ENCODE assay signal across 1 cellular context in genomic region chr19:50741179-50741933, GRCh38.
TF ChIP-seq lines count a peak whose summit lies in the region.

No MANE protein-coding gene starts in this region.

TF ChIP-seq in K562, 482 proteins besides CTCF, POLR2A, EP300 and RAD21 (continues in another document):
- TF ChIP-seq RFX5 (IDR thresholded peaks at IDR 0.05; ENCODE audit: low read depth, low read length) (no peak), VEZF1 (CRISPR knock-in tag; IDR thresholded peaks at IDR 0.05) (peak; percentile 44), PREB (CRISPR knock-in tag; IDR thresholded peaks at IDR 0.05) (no peak), ZNF511 (CRISPR knock-in tag; IDR thresholded peaks at IDR 0.05) (no peak), GATAD2A (IDR thresholded peaks at IDR 0.05) (peak; percentile 27; the same call in 1 of the 2 replicates), ZNF217 (CRISPR knock-in tag; IDR thresholded peaks at IDR 0.05) (no peak), GTF2A2 (tag; IDR thresholded peaks at IDR 0.05) (no peak), WHSC1 (IDR thresholded peaks at IDR 0.05; ENCODE audit: low read length) (no peak), NR2C2 (CRISPR knock-in tag; IDR thresholded peaks at IDR 0.05) (no peak), NR2C2 (tag; IDR thresholded peaks at IDR 0.05) (peak; percentile 37; the same call in 1 of the 2 replicates), AFF4 (CRISPR knock-in tag; IDR thresholded peaks at IDR 0.05) (no peak), CEBPZ (IDR thresholded peaks at IDR 0.05; ENCODE audit: borderline replicate concordance, low read depth, low read length) (no peak), ZZZ3 (IDR thresholded peaks at IDR 0.05) (no peak), XRCC4 (IDR thresholded peaks at IDR 0.05; ENCODE audit: extremely low read depth, insufficient read depth, insufficient read length) (no peak), ZNF324 (CRISPR knock-in tag; IDR thresholded peaks at IDR 0.05) (no peak), ZNF121 (CRISPR knock-in tag; conservative IDR thresholded peaks at IDR 0.05) (no peak), HBP1 (CRISPR knock-in tag; IDR thresholded peaks at IDR 0.05) (no peak), DPF2 (IDR thresholded peaks at IDR 0.05) (peak; percentile 85), HEY1 (CRISPR knock-in tag; IDR thresholded peaks at IDR 0.05; ENCODE audit: borderline replicate concordance) (no peak), PYGO2 (tag; IDR thresholded peaks at IDR 0.05) (peak; percentile 31; the same call in 1 of the 2 replicates), ELF2 (CRISPR knock-in tag; IDR thresholded peaks at IDR 0.05) (no peak), MEIS2 (IDR thresholded peaks at IDR 0.05; ENCODE audit: partially characterized antibody) (no peak), ZFP1 (CRISPR knock-in tag; IDR thresholded peaks at IDR 0.05) (no peak), FOXA3 (CRISPR knock-in tag; conservative IDR thresholded peaks at IDR 0.05 in 1 of 2, IDR thresholded peaks at IDR 0.05 in 1 of 2) (no peak), ZNF586 (CRISPR knock-in tag; conservative IDR thresholded peaks at IDR 0.05) (no peak), THAP12 (CRISPR knock-in tag; IDR thresholded peaks at IDR 0.05) (no peak), PHB (CRISPR knock-in tag; IDR thresholded peaks at IDR 0.05) (no peak), RBM22 (IDR thresholded peaks at IDR 0.05; ENCODE audit: low read depth, low read length, poor library complexity, severe bottlenecking) (no peak), ZNF584 (CRISPR knock-in tag; IDR thresholded peaks at IDR 0.05; ENCODE audit: low read depth) (0 out of 2 replicates have a peak, but pooled peaks have one; percentile 62), DMBX1 (CRISPR knock-in tag; IDR thresholded peaks at IDR 0.05; ENCODE audit: borderline replicate concordance) (0 out of 2 replicates have a peak, but pooled peaks have one; percentile 13), CREB3L1 (IDR thresholded peaks at IDR 0.05; ENCODE audit: borderline replicate concordance, low read depth) (no peak), NR4A1 (CRISPR knock-in tag; IDR thresholded peaks at IDR 0.05) (no peak; the same call in 1 of the 2 replicates), NR4A1 (tag; IDR thresholded peaks at IDR 0.05) (peak; percentile 79; the same call in 1 of the 2 replicates), TAF15 (IDR thresholded peaks at IDR 0.05; ENCODE audit: low read depth, low read length) (no peak), MTA2 (IDR thresholded peaks at IDR 0.05; ENCODE audit: low read depth) (peak; percentile 37; the same call in 1 of the 2 replicates)
- TF ChIP-seq, protein P1, sequence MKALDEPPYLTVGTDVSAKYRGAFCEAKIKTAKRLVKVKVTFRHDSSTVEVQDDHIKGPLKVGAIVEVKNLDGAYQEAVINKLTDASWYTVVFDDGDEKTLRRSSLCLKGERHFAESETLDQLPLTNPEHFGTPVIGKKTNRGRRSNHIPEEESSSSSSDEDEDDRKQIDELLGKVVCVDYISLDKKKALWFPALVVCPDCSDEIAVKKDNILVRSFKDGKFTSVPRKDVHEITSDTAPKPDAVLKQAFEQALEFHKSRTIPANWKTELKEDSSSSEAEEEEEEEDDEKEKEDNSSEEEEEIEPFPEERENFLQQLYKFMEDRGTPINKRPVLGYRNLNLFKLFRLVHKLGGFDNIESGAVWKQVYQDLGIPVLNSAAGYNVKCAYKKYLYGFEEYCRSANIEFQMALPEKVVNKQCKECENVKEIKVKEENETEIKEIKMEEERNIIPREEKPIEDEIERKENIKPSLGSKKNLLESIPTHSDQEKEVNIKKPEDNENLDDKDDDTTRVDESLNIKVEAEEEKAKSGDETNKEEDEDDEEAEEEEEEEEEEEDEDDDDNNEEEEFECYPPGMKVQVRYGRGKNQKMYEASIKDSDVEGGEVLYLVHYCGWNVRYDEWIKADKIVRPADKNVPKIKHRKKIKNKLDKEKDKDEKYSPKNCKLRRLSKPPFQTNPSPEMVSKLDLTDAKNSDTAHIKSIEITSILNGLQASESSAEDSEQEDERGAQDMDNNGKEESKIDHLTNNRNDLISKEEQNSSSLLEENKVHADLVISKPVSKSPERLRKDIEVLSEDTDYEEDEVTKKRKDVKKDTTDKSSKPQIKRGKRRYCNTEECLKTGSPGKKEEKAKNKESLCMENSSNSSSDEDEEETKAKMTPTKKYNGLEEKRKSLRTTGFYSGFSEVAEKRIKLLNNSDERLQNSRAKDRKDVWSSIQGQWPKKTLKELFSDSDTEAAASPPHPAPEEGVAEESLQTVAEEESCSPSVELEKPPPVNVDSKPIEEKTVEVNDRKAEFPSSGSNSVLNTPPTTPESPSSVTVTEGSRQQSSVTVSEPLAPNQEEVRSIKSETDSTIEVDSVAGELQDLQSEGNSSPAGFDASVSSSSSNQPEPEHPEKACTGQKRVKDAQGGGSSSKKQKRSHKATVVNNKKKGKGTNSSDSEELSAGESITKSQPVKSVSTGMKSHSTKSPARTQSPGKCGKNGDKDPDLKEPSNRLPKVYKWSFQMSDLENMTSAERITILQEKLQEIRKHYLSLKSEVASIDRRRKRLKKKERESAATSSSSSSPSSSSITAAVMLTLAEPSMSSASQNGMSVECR (CRISPR knock-in tag; IDR thresholded peaks at IDR 0.05), result no peak
- TF ChIP-seq, protein P2, sequence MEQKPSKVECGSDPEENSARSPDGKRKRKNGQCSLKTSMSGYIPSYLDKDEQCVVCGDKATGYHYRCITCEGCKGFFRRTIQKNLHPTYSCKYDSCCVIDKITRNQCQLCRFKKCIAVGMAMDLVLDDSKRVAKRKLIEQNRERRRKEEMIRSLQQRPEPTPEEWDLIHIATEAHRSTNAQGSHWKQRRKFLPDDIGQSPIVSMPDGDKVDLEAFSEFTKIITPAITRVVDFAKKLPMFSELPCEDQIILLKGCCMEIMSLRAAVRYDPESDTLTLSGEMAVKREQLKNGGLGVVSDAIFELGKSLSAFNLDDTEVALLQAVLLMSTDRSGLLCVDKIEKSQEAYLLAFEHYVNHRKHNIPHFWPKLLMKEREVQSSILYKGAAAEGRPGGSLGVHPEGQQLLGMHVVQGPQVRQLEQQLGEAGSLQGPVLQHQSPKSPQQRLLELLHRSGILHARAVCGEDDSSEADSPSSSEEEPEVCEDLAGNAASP (IDR thresholded peaks at IDR 0.05), result no peak
